In genomic region chr4:185017964-185018772, GRCh38 we compare ENCODE assay signal across 13 cellular contexts. TPM values are rescaled to one million over a fixed set of nuclear protein-coding genes. Genes with fewer than 3 reads are reported as not detected.
DNase-seq lines count a peak whose midpoint lies in the region; ATAC-seq, FAIRE-seq and TF ChIP-seq lines count a peak whose summit lies in the region.
"Had no signal": no experiment of that assay in that cellular context is flagged by ENCODE, and none has a peak within 500 bp of the region (broad histone marks: within the 10 kb centered on the region; RNA-seq: fewer than 3 reads in every experiment).

TSS of gene HELT (plus strand) at chr4:185018490. CDS start at chr4:185018929, 439 bp downstream.

- no peak within 1 kb of the TSS for H3K27ac Mint-ChIP-seq in MCF 10A (ENCODE audit: low read depth, unreplicated experiment)
- H3K27ac Mint-ChIP-seq: activated CD4-positive, alpha-beta memory T cell treated with anti-CD3 and anti-CD28 coated beads, Interleukin-2, amount 10 ng/mL, durations not matched to agents 7 days and 5 days had no signal

- H3K4me3 ChIP-seq in breast epithelium = no peak within 1 kb of the TSS
- H3K4me3 ChIP-seq in SK-N-MC = peak within 1 kb of the TSS; percentile 36
- peak within 1 kb of the TSS; percentile 3; the same call in 1 of the 2 replicates for H3K4me3 ChIP-seq in iPS DF 6.9 (ENCODE audit: low read length)
- H3K4me3 ChIP-seq: transverse colon had no signal

- CTCF ChIA-PET in MCF 10A (lab: Yijun Ruan, JAX) = interaction anchor here (0.6 to 2.5 kb wide), 9 partner anchors 10 to 166 kb away, joined by 3 to 9 read pairs (median 3); no protein-coding TSS in a partner anchor

- intact Hi-C loops in MCF 10A (cut with micrococcal nuclease) = no loop called here
- intact Hi-C loops in breast epithelium (cut with DNase I; ENCODE audit: low total_unique reads) = no loop called here

- TF ChIP-seq CTCF in MCF 10A (IDR thresholded peaks at IDR 0.05; ENCODE audit: unreplicated experiment) (no peak), breast epithelium (IDR thresholded peaks at IDR 0.05) (no peak)

- no peaks in the 10 kb centered on the region for H3K36me3 ChIP-seq in breast epithelium
- H3K36me3 ChIP-seq in SK-N-MC (ENCODE audit: insufficient read depth, low read length) = no peaks in the 10 kb centered on the region
- H3K36me3 ChIP-seq in iPS DF 6.9 (ENCODE audit: control insufficient read depth, insufficient read depth, low read length) = no peaks in the 10 kb centered on the region
- H3K36me3 ChIP-seq: transverse colon had no signal

- H3K9me3 Mint-ChIP-seq in MCF 10A (ENCODE audit: unreplicated experiment) = no peaks in the 10 kb centered on the region
- H3K9me3 Mint-ChIP-seq: activated CD4-positive, alpha-beta memory T cell treated with anti-CD3 and anti-CD28 coated beads, Interleukin-2, amount 10 ng/mL, durations not matched to agents 7 days and 5 days had no signal

- peaks cover 0 to 16% of the 10 kb centered on the region in 2 donors for H3K4me1 ChIP-seq in breast epithelium
- peaks cover 14% of the 10 kb centered on the region for H3K4me1 ChIP-seq in iPS DF 6.9 (ENCODE audit: control insufficient read depth, insufficient read depth, low read length)

- no peaks in the 10 kb centered on the region for H3K36me3 Mint-ChIP-seq in MCF 10A (ENCODE audit: insufficient read depth, unreplicated experiment)

- DNase-seq in MCF 10A (ENCODE audit: unreplicated experiment) = no peak
- no peak for DNase-seq in breast epithelium (ENCODE audit: low spot score in 2 of 2)
- no peak for DNase-seq in SK-N-MC (ENCODE audit: low read depth, low spot score)
- DNase-seq in iPS DF 6.9 (ENCODE audit: low read depth, low spot score) = no peak
- DNase-seq in urothelium cell line (ENCODE audit: low spot score) = peak; percentile 36
- no peak for DNase-seq in kidney glomerular epithelial cell (lab: John Stamatoyannopoulos, UW)
- DNase-seq in putamen (ENCODE audit: low spot score) = no peak
- DNase-seq: activated CD4-positive, alpha-beta memory T cell treated with anti-CD3 and anti-CD28 coated beads, Interleukin-2, amount 10 ng/mL, durations not matched to agents 7 days and 5 days; midbrain; NCI-H69; transverse colon had no signal

- H3K4me1 Mint-ChIP-seq in MCF 10A (ENCODE audit: insufficient read depth, unreplicated experiment) = no peaks in the 10 kb centered on the region

- H3K27me3 ChIP-seq in breast epithelium (peaks cover 2 to 82% of the 10 kb centered on the region in 2 donors), iPS DF 6.9 (ENCODE audit: control insufficient read depth, insufficient read depth, low read length) (peaks cover 99% of the 10 kb centered on the region)

- no peak for ATAC-seq in GM18870 (IDR thresholded peaks at IDR 0.05; ENCODE audit: unreplicated experiment)

- no peak for FAIRE-seq in urothelium cell line (lab: Jason Lieb, UNC)

- no peak for TF ChIP-seq POLR2A in breast epithelium (IDR thresholded peaks at IDR 0.05)

- POLR2A ChIA-PET in MCF 10A (lab: Yijun Ruan, JAX) = no interaction called here

- H3K27me3 Mint-ChIP-seq in MCF 10A (ENCODE audit: insufficient read depth, unreplicated experiment) = peaks cover 88% of the 10 kb centered on the region

- H3K9ac ChIP-seq in SK-N-MC (ENCODE audit: insufficient read length) = no peak within 1 kb of the TSS

- peak within 1 kb of the TSS; percentile 6 for H3K4me3 Mint-ChIP-seq in MCF 10A (ENCODE audit: unreplicated experiment)
- H3K4me3 Mint-ChIP-seq: activated CD4-positive, alpha-beta memory T cell treated with anti-CD3 and anti-CD28 coated beads, Interleukin-2, amount 10 ng/mL, durations not matched to agents 7 days and 5 days had no signal

- BruUV-seq in MCF 10A (replicated peaks; lab: Mats Ljungman, UMichigan) = no TSS peak

- H3K9me3 ChIP-seq in breast epithelium = no peaks in the 10 kb centered on the region
- no peaks in the 10 kb centered on the region for H3K9me3 ChIP-seq in SK-N-MC (ENCODE audit: low read depth, low read length)
- no peaks in the 10 kb centered on the region for H3K9me3 ChIP-seq in iPS DF 6.9 (ENCODE audit: control insufficient read depth, insufficient read depth, low read length)
- H3K9me3 ChIP-seq: transverse colon had no signal

- H3K27ac ChIP-seq in breast epithelium (no peak within 1 kb of the TSS), SK-N-MC (no peak within 1 kb of the TSS), iPS DF 6.9 (ENCODE audit: low read length) (no peak within 1 kb of the TSS)
- H3K27ac ChIP-seq: transverse colon had no signal

- no CpG with 5 or more reads among the region's 58 CpGs for WGBS in iPS DF 6.9 (ENCODE audit: insufficient coverage, insufficient read length)

RNA-seq across cellular contexts. Expression of gene HELT, which starts in this region (rescaled TPM):
- not detected in 2 replicates for total RNA-seq in MCF 10A (2022)
- total RNA-seq in breast epithelium = not detected
- total RNA-seq: activated CD4-positive, alpha-beta memory T cell treated with anti-CD3 and anti-CD28 coated beads, Interleukin-2, amount 10 ng/mL, durations not matched to agents 7 days and 5 days; H4; transverse colon had no signal

Comparison
In these comparisons a context has a peak if more than half of its experiments do, and no peak if none do; other contexts are left out.
1. H3K4me3 ChIP-seq: peak in SK-N-MC (single experiment) and iPS DF 6.9 (single experiment); none in breast epithelium (0 of 3).